9 cellular contexts compared by ENCODE assay signal in genomic region chr6:44249082-44249748, GRCh38. TPM values are rescaled to one million over a fixed set of nuclear protein-coding genes. Genes with fewer than 3 reads are reported as not detected.
DNase-seq lines count a peak whose midpoint lies in the region; ATAC-seq and TF ChIP-seq lines count a peak whose summit lies in the region.
"Had no signal": no experiment of that assay in that cellular context is flagged by ENCODE, and none has a peak within 500 bp of the region (broad histone marks: within the 10 kb centered on the region; RNA-seq: fewer than 3 reads in every experiment).

No MANE protein-coding gene starts in this region.

- peaks cover 71 to 73% (median 72%) of the 10 kb centered on the region in 11 experiments for H4K20me1 ChIP-seq in BLaER1 treated with 17β-estradiol and CSF1 and Interleukin-3, amounts not matched to agents 10 nM and 100 nM

- peaks cover 53 to 71% (median 69%) of the 10 kb centered on the region in 10 experiments for H3K4me1 ChIP-seq in BLaER1 treated with 17β-estradiol and CSF1 and Interleukin-3, amounts not matched to agents 10 nM and 100 nM

- H3K4me3 ChIP-seq in BLaER1 treated with 17β-estradiol and CSF1 and Interleukin-3, amounts not matched to agents 10 nM and 100 nM: peak overlapping the region; percentile 82 to 99 (median 94)
- H3K4me3 ChIP-seq in LNCaP clone FGC (ENCODE audit: low read depth, low read length): peak overlapping the region; percentile 93

- no peaks in the 10 kb centered on the region for H3K27me3 Mint-ChIP-seq in natural killer cell treated with Interleukin-12 subunit alpha and Interleukin-12 subunit beta and Interleukin-15 and Interleukin-18, amount 100 ng/mL, for 72 hours

- H3K9ac ChIP-seq in BLaER1 treated with 17β-estradiol and CSF1 and Interleukin-3, amounts not matched to agents 10 nM and 100 nM: peak overlapping the region; percentile 86 to 99 (median 97); a peak in 19 of 22 replicates

- peak overlapping the region; percentile 94 for H3K4me3 Mint-ChIP-seq in natural killer cell treated with Interleukin-12 subunit alpha and Interleukin-12 subunit beta and Interleukin-15 and Interleukin-18, amount 100 ng/mL, for 72 hours

- no peaks in the 10 kb centered on the region; a peak in 2 of 22 replicates for H3K9me3 ChIP-seq in BLaER1 treated with 17β-estradiol and CSF1 and Interleukin-3, amounts not matched to agents 10 nM and 100 nM (replicated peaks in 1 of 11)

- H3K36me3 ChIP-seq in BLaER1 treated with 17β-estradiol and CSF1 and Interleukin-3, amounts not matched to agents 10 nM and 100 nM: peaks cover 61 to 68% (median 67%) of the 10 kb centered on the region in 11 experiments

- peak overlapping the region in 5 of 11 experiments; percentile 85 to 98 (median 95); a peak in 4 of 22 replicates for H3K27ac ChIP-seq in BLaER1 treated with 17β-estradiol and CSF1 and Interleukin-3, amounts not matched to agents 10 nM and 100 nM
- H3K27ac ChIP-seq in cingulate gyrus (ENCODE audit: low read depth, low read length): peak overlapping the region; percentile 100

- H3K36me3 Mint-ChIP-seq in natural killer cell treated with Interleukin-12 subunit alpha and Interleukin-12 subunit beta and Interleukin-15 and Interleukin-18, amount 100 ng/mL, for 72 hours: peaks cover 66% of the 10 kb centered on the region

- H3K9me3 Mint-ChIP-seq in natural killer cell treated with Interleukin-12 subunit alpha and Interleukin-12 subunit beta and Interleukin-15 and Interleukin-18, amount 100 ng/mL, for 72 hours: no peaks in the 10 kb centered on the region

- H3K4me2 ChIP-seq in BLaER1 treated with 17β-estradiol and CSF1 and Interleukin-3, amounts not matched to agents 10 nM and 100 nM: peak overlapping the region; percentile 88 to 98 (median 93)

- DNase-seq in LNCaP clone FGC (ENCODE audit: low read depth) (no peak), midbrain (lab: John Stamatoyannopoulos, UW) (no peak)
- no peak for DNase-seq in natural killer cell treated with Interleukin-12 subunit alpha and Interleukin-12 subunit beta and Interleukin-15 and Interleukin-18, amount 100 ng/mL, for 72 hours (ENCODE audit: low spot score)

- no peaks in the 10 kb centered on the region for H3K27me3 ChIP-seq in BLaER1 treated with 17β-estradiol and CSF1 and Interleukin-3, amounts not matched to agents 10 nM and 100 nM

- peaks cover 61 to 65% of the 10 kb centered on the region in 2 donors for H3K4me1 Mint-ChIP-seq in natural killer cell treated with Interleukin-12 subunit alpha and Interleukin-12 subunit beta and Interleukin-15 and Interleukin-18, amount 100 ng/mL, for 72 hours (ENCODE audit: low read depth in 2 of 2)

- peak overlapping the region; percentile 98 for H3K27ac Mint-ChIP-seq in natural killer cell treated with Interleukin-12 subunit alpha and Interleukin-12 subunit beta and Interleukin-15 and Interleukin-18, amount 100 ng/mL, for 72 hours

- no peak for ATAC-seq in natural killer cell treated with Interleukin-12 subunit alpha and Interleukin-12 subunit beta and Interleukin-15 and Interleukin-18, amount 100 ng/mL, for 72 hours
- ATAC-seq in GM19395 (IDR thresholded peaks at IDR 0.05; ENCODE audit: unreplicated experiment) (no peak), GM19463 (IDR thresholded peaks at IDR 0.05; ENCODE audit: unreplicated experiment) (no peak), HG03139 (IDR thresholded peaks at IDR 0.05; ENCODE audit: unreplicated experiment) (no peak)

- TF ChIP-seq CTCF in LNCaP clone FGC (IDR thresholded peaks at IDR 0.05; ENCODE audit: control insufficient read depth, extremely low read depth, insufficient read depth): no peak

RNA-seq across cellular contexts. Expression of gene HSP90AB1, which starts 2.3 kb away (rescaled TPM):
- total RNA-seq in natural killer cell treated with Interleukin-12 subunit alpha and Interleukin-12 subunit beta and Interleukin-15 and Interleukin-18, amount 100 ng/mL, for 72 hours: 1,000 to 10,000 TPM; 1,035 to 1,696 TPM

RNA-seq across cellular contexts. Expression of gene SLC35B2, which starts 8.1 kb away (rescaled TPM):
- total RNA-seq in natural killer cell treated with Interleukin-12 subunit alpha and Interleukin-12 subunit beta and Interleukin-15 and Interleukin-18, amount 100 ng/mL, for 72 hours: 10 to 100 TPM; 34.6 to 39.4 TPM

RNA-seq across cellular contexts. Expression of gene NFKBIE, which starts 16.1 kb away (rescaled TPM):
- total RNA-seq in natural killer cell treated with Interleukin-12 subunit alpha and Interleukin-12 subunit beta and Interleukin-15 and Interleukin-18, amount 100 ng/mL, for 72 hours: 10 to 100 TPM; 24.1 to 26.1 TPM

RNA-seq across cellular contexts. Expression of gene TMEM151B, which starts 21.0 kb away (rescaled TPM):
- not detected for total RNA-seq in natural killer cell treated with Interleukin-12 subunit alpha and Interleukin-12 subunit beta and Interleukin-15 and Interleukin-18, amount 100 ng/mL, for 72 hours
- total RNA-seq: subcutaneous adipose tissue had no signal

RNA-seq across cellular contexts. Expression of gene SLC29A1, which starts 25.8 kb away (rescaled TPM):
- 10 to 100 TPM; 25.1 to 95.6 TPM for total RNA-seq in natural killer cell treated with Interleukin-12 subunit alpha and Interleukin-12 subunit beta and Interleukin-15 and Interleukin-18, amount 100 ng/mL, for 72 hours
